In genomic region chr11:9573775-9574555, GRCh38 we compare ENCODE assay signal across 8 cellular contexts. TPM values are rescaled to one million over a fixed set of nuclear protein-coding genes. Genes with fewer than 3 reads are reported as not detected.
DNase-seq lines count a peak whose midpoint lies in the region; ATAC-seq and TF ChIP-seq lines count a peak whose summit lies in the region.

No MANE protein-coding gene starts in this region.

- peak overlapping the region; percentile 97 for H3K27ac ChIP-seq in RWPE1

- no peaks in the 10 kb centered on the region; the same call in 1 of the 2 replicates for H3K9me3 Mint-ChIP-seq in HFFc6
- H3K9me3 Mint-ChIP-seq in effector memory CD8-positive, alpha-beta T cell = no peaks in the 10 kb centered on the region
- peaks cover 0 to 2% (median 0%) of the 10 kb centered on the region in 9 donors for H3K9me3 Mint-ChIP-seq in naive thymus-derived CD8-positive, alpha-beta T cell

- DNase-seq in activated CD4-positive, alpha-beta T cell treated with anti-CD3 and anti-CD28 coated beads for 48 hours = peak; percentile 32
- DNase-seq in activated CD4-positive, alpha-beta T cell treated with anti-CD3 and anti-CD28 coated beads for 1 hour = no peak
- no peak for DNase-seq in HFFc6
- DNase-seq in RWPE1 (ENCODE audit: low spot score) = no peak
- peak in 1 of 3 experiments; percentile 9 for DNase-seq in effector memory CD8-positive, alpha-beta T cell
- peak in 6 of 10 donors; percentile 2 to 66 (median 12) for DNase-seq in naive thymus-derived CD8-positive, alpha-beta T cell
- DNase-seq in NCI-H1930 (lab: John Stamatoyannopoulos, UW) = no peak

- ATAC-seq in effector memory CD8-positive, alpha-beta T cell (replicated peaks) = peak; percentile 35
- peak; percentile 46 to 55 for ATAC-seq in naive thymus-derived CD8-positive, alpha-beta T cell
- ATAC-seq in HG03565 (IDR thresholded peaks at IDR 0.05; ENCODE audit: unreplicated experiment) = no peak

- CTCF ChIA-PET in RWPE1 (lab: Yijun Ruan, JAX) = interaction anchor here (1.6 kb wide), 1 partner anchor 39 kb away, joined by 5 read pairs; no protein-coding TSS in a partner anchor

- H3K36me3 Mint-ChIP-seq in HFFc6 (ENCODE audit: low read depth) = peaks cover 43% of the 10 kb centered on the region
- H3K36me3 Mint-ChIP-seq in effector memory CD8-positive, alpha-beta T cell (ENCODE audit: insufficient read depth) = peaks cover 21% of the 10 kb centered on the region
- peaks cover 0 to 2% (median 0%) of the 10 kb centered on the region in 3 donors for H3K36me3 Mint-ChIP-seq in naive thymus-derived CD8-positive, alpha-beta T cell

- H3K27ac Mint-ChIP-seq in HFFc6 = peak overlapping the region; percentile 100
- peak overlapping the region; percentile 90 to 93 for H3K27ac Mint-ChIP-seq in effector memory CD8-positive, alpha-beta T cell
- peak overlapping the region in 2 of 10 donors; percentile 51 to 78 for H3K27ac Mint-ChIP-seq in naive thymus-derived CD8-positive, alpha-beta T cell

- peaks cover 19% of the 10 kb centered on the region for H3K27me3 Mint-ChIP-seq in HFFc6 (ENCODE audit: insufficient read depth)
- H3K27me3 Mint-ChIP-seq in effector memory CD8-positive, alpha-beta T cell = no peaks in the 10 kb centered on the region
- peaks cover 0 to 22% (median 14%) of the 10 kb centered on the region in 5 donors for H3K27me3 Mint-ChIP-seq in naive thymus-derived CD8-positive, alpha-beta T cell

- TF ChIP-seq CTCF in HFFc6 (IDR thresholded peaks at IDR 0.05) = no peak
- TF ChIP-seq CTCF in RWPE1 (conservative IDR thresholded peaks at IDR 0.05; ENCODE audit: low read depth) = no peak

- peak overlapping the region; percentile 87 for H3K4me3 Mint-ChIP-seq in HFFc6
- H3K4me3 Mint-ChIP-seq in effector memory CD8-positive, alpha-beta T cell = peak overlapping the region; percentile 83 to 98
- H3K4me3 Mint-ChIP-seq in naive thymus-derived CD8-positive, alpha-beta T cell = peak overlapping the region; percentile 63 to 88 (median 80)

- POLR2A ChIA-PET in RWPE1 (lab: Yijun Ruan, JAX; ENCODE audit: low non-redundant PET) = interaction anchor here (0.9 to 1.3 kb wide), 4 partner anchors 45 to 731 kb away, joined by 3 to 5 read pairs (median 4); partner anchors contain the start of genes ADM and ZNF143
- POLR2A ChIA-PET in naive thymus-derived CD8-positive, alpha-beta T cell (lab: Charles Lee) = interaction anchor here (1.3 to 1.8 kb wide), 4 partner anchors 27 to 1234 kb away, joined by 8 to 14 read pairs (median 10); partner anchors contain the start of genes EIF4G2 and ZNF143

- H3K4me1 Mint-ChIP-seq in HFFc6 (ENCODE audit: low read depth) = peaks cover 57% of the 10 kb centered on the region
- H3K4me1 Mint-ChIP-seq in effector memory CD8-positive, alpha-beta T cell (ENCODE audit: low read depth in 2 of 2) = peaks cover 21 to 32% of the 10 kb centered on the region in 2 donors
- H3K4me1 Mint-ChIP-seq in naive thymus-derived CD8-positive, alpha-beta T cell = peaks cover 6 to 33% (median 9%) of the 10 kb centered on the region in 4 donors

RNA-seq across cellular contexts. Expression of gene WEE1, which starts 0.5 kb away (rescaled TPM):
- 10 to 100 TPM; 28.3 to 45.6 (median 39.4) TPM for total RNA-seq in HFFc6 (2021; fragmentation: NEBNext Ultra II Directional; extraction: Animal tissue kit (Norgen Biotek cat#: 25700))
- under 1 TPM; 0.55 to 0.99 TPM for total RNA-seq in naive thymus-derived CD8-positive, alpha-beta T cell
- 1 to 10 TPM in 1 of 3 donors, under 1 TPM in 1, not detected in 1; 0.33 to 5.1 TPM for polyA plus RNA-seq in naive thymus-derived CD8-positive, alpha-beta T cell

Comparison
In these comparisons a context has a peak if more than half of its experiments do, and no peak if none do; other contexts are left out.
1. DNase-seq: peak in activated CD4-positive, alpha-beta T cell treated with anti-CD3 and anti-CD28 coated beads for 48 hours (single experiment) and naive thymus-derived CD8-positive, alpha-beta T cell (6 of 10); none in activated CD4-positive, alpha-beta T cell treated with anti-CD3 and anti-CD28 coated beads for 1 hour (single experiment), HFFc6 (single experiment), RWPE1 (single experiment) and NCI-H1930 (0 of 2).
2. RNA of gene WEE1, which starts 0.5 kb away (total RNA-seq): 28.3 to 45.6 TPM in HFFc6; 0.55 to 0.99 TPM in naive thymus-derived CD8-positive, alpha-beta T cell; every median in the first group is over 10 times any median in the second.
3. Peak in every context shown above with its lines, with median percentiles within 50 percentile points of each other: H3K4me3 Mint-ChIP-seq.